In the genomic region with DNA sequence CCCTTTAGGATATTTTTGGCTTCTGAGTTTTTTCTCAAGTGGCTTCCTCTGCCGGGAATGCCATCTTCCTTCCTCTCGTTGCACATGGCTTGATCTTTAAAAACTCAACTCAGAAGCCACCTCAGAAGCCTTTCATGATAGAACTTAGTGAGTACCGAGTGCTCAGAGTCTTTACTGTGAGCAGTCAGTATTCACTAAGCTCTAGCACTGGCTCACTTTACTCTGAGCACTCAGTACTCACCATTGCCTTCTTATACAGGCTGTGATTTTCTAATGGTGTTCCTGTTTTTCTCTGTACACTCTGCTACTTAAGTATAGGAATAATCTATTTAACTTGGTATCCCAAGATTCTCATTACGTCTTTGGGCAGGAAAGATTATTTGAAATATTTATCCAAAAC, we compare ENCODE assay signal across 21 cellular contexts.
"Had no signal": no experiment of that assay in that cellular context is flagged by ENCODE, and none has a peak within 500 bp of the region (broad histone marks: within the 10 kb centered on the region; RNA-seq: fewer than 3 reads in every experiment).

No MANE protein-coding gene starts in this region.

- H3K36me3 Mint-ChIP-seq: natural killer cell treated with Interleukin-12 subunit alpha and Interleukin-12 subunit beta and Interleukin-15 and Interleukin-18, amount 100 ng/mL, for 72 hours; neural progenitor cell had no signal

- H3K4me3 Mint-ChIP-seq: natural killer cell treated with Interleukin-12 subunit alpha and Interleukin-12 subunit beta and Interleukin-15 and Interleukin-18, amount 100 ng/mL, for 72 hours; neural progenitor cell had no signal

- H3K27ac ChIP-seq: dorsolateral prefrontal cortex, hepatocyte, neural progenitor cell, ovary, right atrium auricular region, sigmoid colon, skin epidermis, tibial artery, upper lobe of left lung, uterus had no signal

- H3K27ac Mint-ChIP-seq: natural killer cell treated with Interleukin-12 subunit alpha and Interleukin-12 subunit beta and Interleukin-15 and Interleukin-18, amount 100 ng/mL, for 72 hours; neural progenitor cell had no signal

- H2AFZ ChIP-seq: hepatocyte, neural progenitor cell had no signal

- DNase-seq: dorsolateral prefrontal cortex; effector CD8-positive, alpha-beta T cell; head of caudate nucleus; left colon; left ventricle myocardium superior; mesenchymal stem cell; midbrain; nucleus accumbens; ovary; sigmoid colon; stimulated activated CD4-positive, alpha-beta T cell treated with anti-CD3 and anti-CD28 coated beads, Interleukin-12 subunit alpha, Interleukin-12 subunit beta, amount 100 ng/mL, for 4 hours; stimulated activated naive CD4-positive, alpha-beta T cell; tibial artery; upper lobe of left lung; uterus had no signal

- H3K9ac ChIP-seq: neural progenitor cell had no signal

- ATAC-seq: left colon; left ventricle myocardium superior; natural killer cell treated with Interleukin-12 subunit alpha and Interleukin-12 subunit beta and Interleukin-15 and Interleukin-18, amount 100 ng/mL, for 72 hours had no signal

- H3K4me3 ChIP-seq: dorsolateral prefrontal cortex, hepatocyte, lung, neural progenitor cell, ovary, right atrium auricular region, sigmoid colon, skin epidermis, tibial artery, upper lobe of left lung, uterus had no signal

- H3K9me3 ChIP-seq: ovary, right atrium auricular region, sigmoid colon, tibial artery, upper lobe of left lung, uterus had no signal

- H3K4me1 Mint-ChIP-seq: neural progenitor cell had no signal

- H3K4me2 ChIP-seq: hepatocyte, neural progenitor cell had no signal

- H3K79me2 ChIP-seq: hepatocyte had no signal

- H3K9me3 Mint-ChIP-seq: natural killer cell treated with Interleukin-12 subunit alpha and Interleukin-12 subunit beta and Interleukin-15 and Interleukin-18, amount 100 ng/mL, for 72 hours; neural progenitor cell had no signal

- H3K4me1 ChIP-seq: neural progenitor cell, sigmoid colon, tibial artery, upper lobe of left lung, uterus had no signal

- H3K27me3 ChIP-seq: hepatocyte, neural progenitor cell, ovary, right atrium auricular region, sigmoid colon, tibial artery, upper lobe of left lung, uterus had no signal

- H3K36me3 ChIP-seq: neural progenitor cell, ovary, right atrium auricular region, sigmoid colon, tibial artery, upper lobe of left lung, uterus had no signal
